Comparison of ENCODE assay signal across 8 cellular contexts in the genomic region with DNA sequence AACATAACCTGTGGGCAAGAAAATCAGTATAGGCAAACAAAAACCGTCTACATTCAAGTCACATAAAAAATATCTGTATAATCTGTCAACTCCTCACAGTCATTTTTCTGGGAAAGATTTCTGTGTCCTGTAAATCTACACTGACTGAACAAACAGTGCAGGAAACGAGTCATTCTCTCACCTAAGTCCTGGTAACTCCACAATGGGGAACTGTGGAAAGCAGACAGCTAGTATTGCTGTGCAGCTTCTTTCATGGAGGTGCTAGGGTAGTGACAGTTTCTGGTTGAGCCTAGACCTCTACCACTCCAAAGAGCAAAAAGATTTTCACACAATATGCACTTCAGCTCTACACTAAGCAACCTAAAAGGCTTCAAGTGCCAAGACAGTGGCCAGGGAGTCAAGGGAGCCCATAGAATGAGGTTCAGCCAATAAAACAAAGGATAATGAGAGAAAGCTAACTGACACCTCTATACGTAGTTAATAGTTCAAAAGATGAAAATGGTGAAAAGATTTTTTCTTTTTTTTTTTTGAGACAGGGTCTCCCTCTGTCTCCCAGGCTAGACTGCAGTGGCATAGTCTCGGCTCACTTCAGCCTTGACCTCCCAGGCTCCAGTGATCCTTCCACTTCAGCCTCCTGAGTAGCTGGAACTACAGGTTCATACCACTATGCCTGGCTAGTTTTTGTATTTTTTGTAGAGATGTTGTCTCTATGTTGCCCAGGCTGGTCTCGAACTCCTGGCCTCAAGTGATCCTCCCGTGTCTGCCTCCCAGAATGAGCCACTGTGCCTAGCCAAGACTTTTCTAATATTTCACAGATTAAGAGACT. TPM values are rescaled to one million over a fixed set of nuclear protein-coding genes. Genes with fewer than 3 reads are reported as not detected.
DNase-seq lines count a peak whose midpoint lies in the region; FAIRE-seq and TF ChIP-seq lines count a peak whose summit lies in the region.

No MANE protein-coding gene starts in this region.

- peak overlapping the region; percentile 87 for H3K4me3 ChIP-seq in DOHH2 (ENCODE audit: low read length)
- H3K4me3 ChIP-seq in Loucy (ENCODE audit: low read length, poor library complexity, severe bottlenecking): peak overlapping the region; percentile 83
- no peak overlapping the region for H3K4me3 ChIP-seq in bronchial epithelial cell (ENCODE audit: low read depth, low read length)

- H3K4me1 ChIP-seq in DOHH2 (ENCODE audit: control insufficient read depth, low read length): peaks cover 88% of the 10 kb centered on the region
- H3K4me1 ChIP-seq in Loucy (ENCODE audit: insufficient read depth, low read length, poor library complexity, severe bottlenecking): peaks cover 78% of the 10 kb centered on the region

- H3K36me3 ChIP-seq in DOHH2 (ENCODE audit: control insufficient read depth, low read length) (peaks cover 80% of the 10 kb centered on the region), Loucy (ENCODE audit: insufficient read depth, low read length) (no peaks in the 10 kb centered on the region), bronchial epithelial cell (ENCODE audit: control insufficient read depth, insufficient read depth, low read length) (no peaks in the 10 kb centered on the region)

- peaks cover 4% of the 10 kb centered on the region for H3K27me3 Mint-ChIP-seq in nephron (ENCODE audit: low read depth)

- H3K4me3 Mint-ChIP-seq in nephron: peak overlapping the region in 1 of 3 experiments; percentile 71

- TF ChIP-seq CTCF in DOHH2 (IDR thresholded peaks at IDR 0.05; ENCODE audit: low read depth, low read length, poor library complexity, severe bottlenecking) (no peak), Loucy (conservative IDR thresholded peaks at IDR 0.05; ENCODE audit: low read length) (no peak), bronchial epithelial cell (IDR thresholded peaks at IDR 0.05; ENCODE audit: insufficient read depth, low read length, severe bottlenecking) (no peak), nephron (IDR thresholded peaks at IDR 0.05; ENCODE audit: unreplicated experiment in 3 of 3) (no peak)

- H3K9me3 ChIP-seq in DOHH2 (ENCODE audit: control insufficient read depth, insufficient read depth, low read length) (no peaks in the 10 kb centered on the region), Loucy (ENCODE audit: insufficient read depth, low read depth, low read length) (no peaks in the 10 kb centered on the region)

- H3K36me3 Mint-ChIP-seq in nephron (ENCODE audit: low read depth): no peaks in the 10 kb centered on the region

- peak overlapping the region; percentile 48 to 80 (median 76) for H3K27ac Mint-ChIP-seq in nephron

- H3K9me3 Mint-ChIP-seq in nephron: no peaks in the 10 kb centered on the region

- FAIRE-seq in bronchial epithelial cell (lab: Jason Lieb, UNC): no peak

- H4K20me1 ChIP-seq in DOHH2 (ENCODE audit: control insufficient read depth, insufficient read depth, low read depth, low read length) (peaks cover 9% of the 10 kb centered on the region), Loucy (ENCODE audit: insufficient read depth, low read length, poor library complexity, severe bottlenecking) (peaks cover 97% of the 10 kb centered on the region)

- peak overlapping the region; percentile 88 for H3K9ac ChIP-seq in Loucy (ENCODE audit: low read depth, low read length, poor library complexity, severe bottlenecking)

- peaks cover 80% of the 10 kb centered on the region for H3K4me1 Mint-ChIP-seq in nephron

- no peaks in the 10 kb centered on the region for H3K9me2 ChIP-seq in DOHH2 (replicated peaks; ENCODE audit: control insufficient read depth, low read length)
- no peaks in the 10 kb centered on the region for H3K9me2 ChIP-seq in Loucy (replicated peaks; ENCODE audit: low read depth, low read length)

- H2AFZ ChIP-seq in Loucy (ENCODE audit: low read length): no peak overlapping the region

- peaks cover 100% of the 10 kb centered on the region for H3K79me2 ChIP-seq in DOHH2 (ENCODE audit: control insufficient read depth, low read length)
- H3K79me2 ChIP-seq in Loucy (ENCODE audit: insufficient read depth, low read length): peaks cover 100% of the 10 kb centered on the region

- H3F3A ChIP-seq in DOHH2 (ENCODE audit: control insufficient read depth, insufficient read depth): peaks cover 79% of the 10 kb centered on the region
- no peaks in the 10 kb centered on the region for H3F3A ChIP-seq in Loucy (ENCODE audit: low read depth)

- H3K27ac ChIP-seq in DOHH2 (ENCODE audit: low read depth, low read length): peak overlapping the region; percentile 87

- DNase-seq in bronchial epithelial cell (ENCODE audit: low read depth) (peak; percentile 75), NCI-H1436 (lab: John Stamatoyannopoulos, UW) (no peak), pons (ENCODE audit: low spot score) (no peak), NCI-H2171 (lab: John Stamatoyannopoulos, UW) (no peak)
- DNase-seq in NK-92 treated with Interleukin-12 subunit alpha and Interleukin-12 subunit beta, amount 100 ng/mL, for 24 hours (lab: John Stamatoyannopoulos, UW): no peak

- peak overlapping the region; percentile 90 for H3K4me2 ChIP-seq in DOHH2 (ENCODE audit: low read length)
- peak overlapping the region; percentile 96 for H3K4me2 ChIP-seq in Loucy (ENCODE audit: low read depth, low read length, poor library complexity, severe bottlenecking)

- H3K27me3 ChIP-seq in DOHH2 (ENCODE audit: control insufficient read depth, low read length): no peaks in the 10 kb centered on the region
- H3K27me3 ChIP-seq in Loucy (ENCODE audit: insufficient read depth, low read length, poor library complexity, severe bottlenecking): no peaks in the 10 kb centered on the region
- no peaks in the 10 kb centered on the region for H3K27me3 ChIP-seq in bronchial epithelial cell (ENCODE audit: control insufficient read depth, insufficient read depth, low read length)

RNA-seq across cellular contexts. Expression of gene PTP4A2, which starts 5.5 kb away (rescaled TPM):
- total RNA-seq in bronchial epithelial cell: 221 and 276 TPM in 2 replicates
